In genomic region chr22:31122532-31123291, GRCh38 we compare ENCODE assay signal across 8 cellular contexts. TPM values are rescaled to one million over a fixed set of nuclear protein-coding genes. Genes with fewer than 3 reads are reported as not detected.
A peak's percentile ranks its signal among the peaks of the same experiment; 100 is the strongest.
DNase-seq lines count a peak whose midpoint lies in the region; ATAC-seq and TF ChIP-seq lines count a peak whose summit lies in the region.

TSS of gene INPP5J (plus strand) at chr22:31122966. CDS start at chr22:31123015, 49 bp downstream.

- no peak within 1 kb of the TSS for H3K27ac Mint-ChIP-seq in immature natural killer cell

- peak; percentile 72 for DNase-seq in NCI-H510A treated with DMSO at 0.1 percent for 48 hours (lab: John Stamatoyannopoulos, UW)
- DNase-seq in colonic mucosa: peak; percentile 84
- DNase-seq in lower lobe of right lung: peak; percentile 43
- no peak for DNase-seq in immature natural killer cell
- DNase-seq in DMS114 treated with DMSO at 0.1 percent for 48 hours (lab: John Stamatoyannopoulos, UW; ENCODE audit: unreplicated experiment): no peak

- H3K9me3 Mint-ChIP-seq in immature natural killer cell: no peaks in the 10 kb centered on the region

- H3K36me3 ChIP-seq in ES-I3 (ENCODE audit: insufficient read depth, low read length) (no peaks in the 10 kb centered on the region), colonic mucosa (no peaks in the 10 kb centered on the region), lower lobe of right lung (no peaks in the 10 kb centered on the region), urinary bladder (ENCODE audit: insufficient read depth) (no peaks in the 10 kb centered on the region)

- H3K27me3 ChIP-seq in colonic mucosa (no peaks in the 10 kb centered on the region), lower lobe of right lung (ENCODE audit: low read depth) (no peaks in the 10 kb centered on the region)

- peaks cover 2 to 6% (median 2%) of the 10 kb centered on the region in 3 donors for H3K27me3 Mint-ChIP-seq in immature natural killer cell (ENCODE audit: low read depth in 3 of 3)

- H3K9me3 ChIP-seq in ES-I3 (ENCODE audit: control insufficient read depth, insufficient read depth, low read length) (no peaks in the 10 kb centered on the region), colonic mucosa (no peaks in the 10 kb centered on the region), lower lobe of right lung (no peaks in the 10 kb centered on the region)

- H3K4me3 Mint-ChIP-seq in immature natural killer cell: no peak within 1 kb of the TSS

- H3K9ac ChIP-seq in ES-I3 (ENCODE audit: low read depth, low read length): peak within 1 kb of the TSS; percentile 54
- peak within 1 kb of the TSS; percentile 80 to 81 for H3K9ac ChIP-seq in colonic mucosa (ENCODE audit: low read depth in 2 of 2, low read length in 2 of 2)

- TF ChIP-seq CTCF in colonic mucosa (IDR thresholded peaks at IDR 0.05) (no peak), lower lobe of right lung (IDR thresholded peaks at IDR 0.05) (no peak)

- H3K27ac ChIP-seq in colonic mucosa: peak within 1 kb of the TSS; percentile 74
- peak within 1 kb of the TSS; percentile 68 for H3K27ac ChIP-seq in lower lobe of right lung
- H3K27ac ChIP-seq in urinary bladder (ENCODE audit: low read depth): no peak within 1 kb of the TSS

- peaks cover 15% of the 10 kb centered on the region for H3K4me1 ChIP-seq in ES-I3 (ENCODE audit: insufficient read depth, low read length)
- peaks cover 8% of the 10 kb centered on the region for H3K4me1 ChIP-seq in colonic mucosa
- H3K4me1 ChIP-seq in lower lobe of right lung: peaks cover 7% of the 10 kb centered on the region
- no peaks in the 10 kb centered on the region for H3K4me1 ChIP-seq in urinary bladder (ENCODE audit: insufficient read depth)

- intact Hi-C loops in colonic mucosa (cut with DNase I) (no loop called here), lower lobe of right lung (cut with DNase I) (no loop called here)

- H3K4me3 ChIP-seq in colonic mucosa: peak within 1 kb of the TSS; percentile 38
- peak within 1 kb of the TSS; percentile 51 for H3K4me3 ChIP-seq in lower lobe of right lung
- H3K4me3 ChIP-seq in urinary bladder (ENCODE audit: low read depth, low read length): peak within 1 kb of the TSS; percentile 20

- 14% methylated on average over 10 of the region's 10 CpGs for WGBS in urinary bladder

- ATAC-seq in lower lobe of right lung (peak; percentile 73 to 92), HG02981 (IDR thresholded peaks at IDR 0.05; ENCODE audit: unreplicated experiment) (no peak)

- no peaks in the 10 kb centered on the region for H3K36me3 Mint-ChIP-seq in immature natural killer cell

- no peaks in the 10 kb centered on the region for H3K4me1 Mint-ChIP-seq in immature natural killer cell

RNA-seq across cellular contexts. Expression of gene INPP5J, which starts in this region (rescaled TPM):
- total RNA-seq in colonic mucosa (10 to 100 TPM; 18.3 to 18.4 TPM), lower lobe of right lung (4.6 TPM), urinary bladder (0.32 TPM)
- polyA plus RNA-seq in urinary bladder (1.5 TPM), immature natural killer cell (not detected)

Comparison
In these comparisons a context has a peak if more than half of its experiments do, and no peak if none do; other contexts are left out.
1. DNase-seq: peak in NCI-H510A treated with DMSO at 0.1 percent for 48 hours (single experiment), colonic mucosa (single experiment) and lower lobe of right lung (single experiment); none in immature natural killer cell (0 of 3) and DMS114 treated with DMSO at 0.1 percent for 48 hours (single experiment).
2. Peak in every context shown above with its lines, with median percentiles within 50 percentile points of each other: H3K4me3 ChIP-seq.